ENCODE assay signal across 20 cellular contexts in genomic region chr2:121058852-121059558, GRCh38.
"Had no signal": no experiment of that assay in that cellular context is flagged by ENCODE, and none has a peak within 500 bp of the region (broad histone marks: within the 10 kb centered on the region; RNA-seq: fewer than 3 reads in every experiment).

No MANE protein-coding gene starts in this region.

- H3K9me3 ChIP-seq: adrenal gland, breast epithelium, heart right ventricle, prostate gland, upper lobe of left lung had no signal

- H3K36me3 Mint-ChIP-seq: activated naive CD8-positive, alpha-beta T cell; naive thymus-derived CD8-positive, alpha-beta T cell; neural progenitor cell had no signal

- H3K9me3 Mint-ChIP-seq: activated T-cell treated with anti-CD3 and anti-CD28 coated beads, Interleukin-2, amount 50 U/mL, for 24 hours; activated T-helper 17 cell treated with anti-CD3 and anti-CD28 coated beads, Interleukin-2, amount 50 U/mL, for 72 hours had no signal

- H3K4me3 ChIP-seq: adrenal gland, breast epithelium, coronary artery, heart right ventricle, lung, neural progenitor cell, prostate gland, upper lobe of left lung had no signal

- H3K27ac Mint-ChIP-seq: activated naive CD8-positive, alpha-beta T cell; activated T-cell treated with anti-CD3 and anti-CD28 coated beads, Interleukin-2, amount 50 U/mL, for 24 hours; activated T-helper 17 cell treated with anti-CD3 and anti-CD28 coated beads, Interleukin-2, amount 50 U/mL, for 72 hours; endodermal cell; naive thymus-derived CD8-positive, alpha-beta T cell; neural progenitor cell had no signal

- DNase-seq: activated CD4-positive, alpha-beta T cell treated with anti-CD3 and anti-CD28 coated beads, Interleukin-2, amount 50 U/mL, for 1 hour; activated CD4-positive, CD25-positive, alpha-beta regulatory T cell treated with anti-CD3 and anti-CD28 coated beads, Interleukin-2, amount 50 U/mL, for 72 hours; activated T-cell treated with anti-CD3 and anti-CD28 coated beads, Interleukin-2, amount 50 U/mL, for 24 hours; adrenal gland; endodermal cell; heart right ventricle; islet precursor cell; stimulated activated CD4-positive, alpha-beta T cell treated with anti-CD3 and anti-CD28 coated beads, Interleukin-4, amount 100 ng/mL, for 24 hours; stimulated activated naive CD8-positive, alpha-beta T cell treated with anti-CD3 and anti-CD28 coated beads, Interleukin-15, Interleukin-2, amounts not matched to agents 100 U/mL and 50 U/mL, for 24 hours; T-helper 1 cell; WERI-Rb-1 had no signal

- H3K4me1 Mint-ChIP-seq: activated T-helper 17 cell treated with anti-CD3 and anti-CD28 coated beads, Interleukin-2, amount 50 U/mL, for 72 hours; endodermal cell; naive thymus-derived CD8-positive, alpha-beta T cell had no signal

- H3K27ac ChIP-seq: adrenal gland, breast epithelium, coronary artery, heart right ventricle, neural progenitor cell, prostate gland, upper lobe of left lung, WERI-Rb-1 had no signal

- H3K4me1 ChIP-seq: adrenal gland, breast epithelium, heart right ventricle, prostate gland, upper lobe of left lung had no signal

- H3K36me3 ChIP-seq: adrenal gland, breast epithelium, heart right ventricle, neural progenitor cell, prostate gland, upper lobe of left lung, WERI-Rb-1 had no signal

- H3K4me3 Mint-ChIP-seq: activated naive CD8-positive, alpha-beta T cell; activated T-cell treated with anti-CD3 and anti-CD28 coated beads, Interleukin-2, amount 50 U/mL, for 24 hours; activated T-helper 17 cell treated with anti-CD3 and anti-CD28 coated beads, Interleukin-2, amount 50 U/mL, for 72 hours; endodermal cell; naive thymus-derived CD8-positive, alpha-beta T cell; neural progenitor cell had no signal
